1 cellular context compared by ENCODE assay signal in the genomic region with DNA sequence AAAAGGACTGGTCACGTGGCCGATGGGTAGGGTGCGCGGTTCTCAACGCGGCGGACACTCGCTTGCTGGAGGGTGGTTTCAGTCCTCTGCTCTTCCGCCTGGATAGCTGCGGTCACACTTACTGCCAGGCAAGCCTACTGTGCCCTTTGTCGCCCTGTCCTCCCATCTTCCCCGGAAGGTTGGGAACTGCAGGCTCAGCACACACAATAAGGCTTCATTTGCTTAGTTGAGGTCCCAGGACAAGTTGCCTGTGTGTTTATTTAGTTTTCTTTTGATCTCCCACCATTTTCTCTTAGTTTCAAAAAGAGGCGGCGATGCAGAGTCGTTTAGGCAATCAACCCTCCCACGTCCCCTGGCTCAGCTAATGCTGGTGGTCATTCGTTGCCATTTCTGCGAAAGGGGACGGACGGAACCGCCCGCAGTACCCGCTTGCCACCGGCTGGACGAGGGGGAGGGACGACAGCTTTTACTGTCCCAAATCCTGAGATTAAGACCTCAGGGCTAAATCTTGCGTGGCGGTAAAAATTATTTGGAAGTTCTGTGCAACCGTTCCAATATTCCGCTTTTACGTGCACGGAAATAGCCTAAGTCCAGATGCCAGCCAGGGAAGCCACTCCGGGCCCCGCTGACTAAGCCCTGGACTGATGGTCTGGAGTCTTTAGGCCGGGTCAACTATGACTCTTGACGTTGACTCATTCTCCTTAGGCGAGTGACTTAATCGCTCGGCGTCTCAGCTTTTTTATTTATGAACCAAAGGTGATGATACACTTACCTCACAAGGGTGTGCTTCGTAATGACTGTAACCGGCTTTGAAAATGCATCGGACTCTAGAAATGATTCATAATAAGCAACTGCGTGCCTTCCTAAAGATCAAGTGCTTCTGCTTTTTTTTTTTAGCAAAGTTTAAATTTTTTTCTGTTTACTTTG.
A peak's percentile ranks its signal among the peaks of the same experiment; 100 is the strongest.
TF ChIP-seq lines count a peak whose summit lies in the region.

No MANE protein-coding gene starts in this region.

TF ChIP-seq in HepG2, 621 proteins besides CTCF, POLR2A, EP300 and RAD21 (continued from another document and continues in another):
- TF ChIP-seq, protein P1, sequence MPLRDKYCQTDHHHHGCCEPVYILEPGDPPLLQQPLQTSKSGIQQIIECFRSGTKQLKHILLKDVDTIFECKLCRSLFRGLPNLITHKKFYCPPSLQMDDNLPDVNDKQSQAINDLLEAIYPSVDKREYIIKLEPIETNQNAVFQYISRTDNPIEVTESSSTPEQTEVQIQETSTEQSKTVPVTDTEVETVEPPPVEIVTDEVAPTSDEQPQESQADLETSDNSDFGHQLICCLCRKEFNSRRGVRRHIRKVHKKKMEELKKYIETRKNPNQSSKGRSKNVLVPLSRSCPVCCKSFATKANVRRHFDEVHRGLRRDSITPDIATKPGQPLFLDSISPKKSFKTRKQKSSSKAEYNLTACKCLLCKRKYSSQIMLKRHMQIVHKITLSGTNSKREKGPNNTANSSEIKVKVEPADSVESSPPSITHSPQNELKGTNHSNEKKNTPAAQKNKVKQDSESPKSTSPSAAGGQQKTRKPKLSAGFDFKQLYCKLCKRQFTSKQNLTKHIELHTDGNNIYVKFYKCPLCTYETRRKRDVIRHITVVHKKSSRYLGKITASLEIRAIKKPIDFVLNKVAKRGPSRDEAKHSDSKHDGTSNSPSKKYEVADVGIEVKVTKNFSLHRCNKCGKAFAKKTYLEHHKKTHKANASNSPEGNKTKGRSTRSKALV (CRISPR knock-in tag; IDR thresholded peaks at IDR 0.05), result peak; percentile 67; the same call in 1 of the 2 replicates
- TF ChIP-seq MED1 (CRISPR knock-in tag; IDR thresholded peaks at IDR 0.05), result 0 out of 2 replicates have a peak, but pooled peaks have one; percentile 7
- peak; percentile 73 for TF ChIP-seq ZNF781 (CRISPR knock-in tag; IDR thresholded peaks at IDR 0.05; ENCODE audit: borderline replicate concordance, not compliant biosample characterization)
- TF ChIP-seq IKZF4 (CRISPR knock-in tag; IDR thresholded peaks at IDR 0.05; ENCODE audit: borderline replicate concordance, low read depth, not compliant biosample characterization), result peak; percentile 42
- 0 out of 2 replicates have a peak, but pooled peaks have one; percentile 19 for TF ChIP-seq ZFP82 (CRISPR knock-in tag; IDR thresholded peaks at IDR 0.05; ENCODE audit: borderline replicate concordance)
- TF ChIP-seq, protein P2, sequence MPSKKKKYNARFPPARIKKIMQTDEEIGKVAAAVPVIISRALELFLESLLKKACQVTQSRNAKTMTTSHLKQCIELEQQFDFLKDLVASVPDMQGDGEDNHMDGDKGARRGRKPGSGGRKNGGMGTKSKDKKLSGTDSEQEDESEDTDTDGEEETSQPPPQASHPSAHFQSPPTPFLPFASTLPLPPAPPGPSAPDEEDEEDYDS (CRISPR knock-in tag; IDR thresholded peaks at IDR 0.05), result peak; percentile 4
- TF ChIP-seq, protein P3, sequence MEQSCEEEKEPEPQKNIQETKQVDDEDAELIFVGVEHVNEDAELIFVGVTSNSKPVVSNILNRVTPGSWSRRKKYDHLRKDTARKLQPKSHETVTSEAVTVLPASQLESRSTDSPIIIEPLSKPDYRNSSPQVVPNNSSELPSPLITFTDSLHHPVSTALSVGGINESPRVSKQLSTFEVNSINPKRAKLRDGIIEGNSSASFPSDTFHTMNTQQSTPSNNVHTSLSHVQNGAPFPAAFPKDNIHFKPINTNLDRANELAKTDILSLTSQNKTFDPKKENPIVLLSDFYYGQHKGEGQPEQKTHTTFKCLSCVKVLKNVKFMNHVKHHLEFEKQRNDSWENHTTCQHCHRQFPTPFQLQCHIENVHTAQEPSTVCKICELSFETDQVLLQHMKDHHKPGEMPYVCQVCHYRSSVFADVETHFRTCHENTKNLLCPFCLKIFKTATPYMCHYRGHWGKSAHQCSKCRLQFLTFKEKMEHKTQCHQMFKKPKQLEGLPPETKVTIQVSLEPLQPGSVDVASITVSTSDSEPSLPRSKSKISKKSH (CRISPR knock-in tag; IDR thresholded peaks at IDR 0.05; ENCODE audit: borderline replicate concordance), result peak; percentile 30; the same call in 1 of the 2 replicates
- TF ChIP-seq, protein P4, sequence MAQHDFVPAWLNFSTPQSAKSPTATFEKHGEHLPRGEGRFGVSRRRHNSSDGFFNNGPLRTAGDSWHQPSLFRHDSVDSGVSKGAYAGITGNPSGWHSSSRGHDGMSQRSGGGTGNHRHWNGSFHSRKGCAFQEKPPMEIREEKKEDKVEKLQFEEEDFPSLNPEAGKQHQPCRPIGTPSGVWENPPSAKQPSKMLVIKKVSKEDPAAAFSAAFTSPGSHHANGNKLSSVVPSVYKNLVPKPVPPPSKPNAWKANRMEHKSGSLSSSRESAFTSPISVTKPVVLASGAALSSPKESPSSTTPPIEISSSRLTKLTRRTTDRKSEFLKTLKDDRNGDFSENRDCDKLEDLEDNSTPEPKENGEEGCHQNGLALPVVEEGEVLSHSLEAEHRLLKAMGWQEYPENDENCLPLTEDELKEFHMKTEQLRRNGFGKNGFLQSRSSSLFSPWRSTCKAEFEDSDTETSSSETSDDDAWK (CRISPR knock-in tag; IDR thresholded peaks at IDR 0.05), result no peak
- TF ChIP-seq, protein P5, sequence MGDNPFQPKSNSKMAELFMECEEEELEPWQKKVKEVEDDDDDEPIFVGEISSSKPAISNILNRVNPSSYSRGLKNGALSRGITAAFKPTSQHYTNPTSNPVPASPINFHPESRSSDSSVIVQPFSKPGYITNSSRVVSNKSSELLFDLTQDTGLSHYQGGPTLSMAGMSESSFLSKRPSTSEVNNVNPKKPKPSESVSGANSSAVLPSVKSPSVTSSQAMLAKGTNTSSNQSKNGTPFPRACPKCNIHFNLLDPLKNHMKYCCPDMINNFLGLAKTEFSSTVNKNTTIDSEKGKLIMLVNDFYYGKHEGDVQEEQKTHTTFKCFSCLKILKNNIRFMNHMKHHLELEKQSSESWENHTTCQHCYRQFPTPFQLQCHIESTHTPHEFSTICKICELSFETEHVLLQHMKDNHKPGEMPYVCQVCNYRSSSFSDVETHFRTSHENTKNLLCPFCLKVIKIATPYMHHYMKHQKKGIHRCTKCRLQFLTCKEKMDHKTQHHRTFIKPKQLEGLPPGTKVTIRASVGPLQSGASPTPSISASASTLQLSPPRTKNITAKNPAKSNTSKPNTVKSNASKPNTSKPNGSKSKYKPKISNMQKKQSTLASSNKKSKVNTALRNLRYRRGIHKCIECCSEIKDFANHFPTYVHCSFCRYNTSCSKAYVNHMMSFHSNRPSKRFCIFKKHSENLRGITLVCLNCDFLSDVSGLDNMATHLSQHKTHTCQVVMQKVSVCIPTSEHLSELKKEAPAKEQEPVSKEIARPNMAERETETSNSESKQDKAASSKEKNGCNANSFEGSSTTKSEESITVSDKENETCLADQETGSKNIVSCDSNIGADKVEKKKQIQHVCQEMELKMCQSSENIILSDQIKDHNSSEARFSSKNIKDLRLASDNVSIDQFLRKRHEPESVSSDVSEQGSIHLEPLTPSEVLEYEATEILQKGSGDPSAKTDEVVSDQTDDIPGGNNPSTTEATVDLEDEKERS (CRISPR knock-in tag; IDR thresholded peaks at IDR 0.05), result 0 out of 2 replicates have a peak, but pooled peaks have one; percentile 28
- peak; percentile 61; the same call in 1 of the 2 replicates for TF ChIP-seq PRMT3 (CRISPR knock-in tag; IDR thresholded peaks at IDR 0.05; ENCODE audit: borderline replicate concordance, low read depth)
- TF ChIP-seq SAP130 (CRISPR knock-in tag; IDR thresholded peaks at IDR 0.05; ENCODE audit: low read depth), result peak; percentile 29
- TF ChIP-seq, protein P6, sequence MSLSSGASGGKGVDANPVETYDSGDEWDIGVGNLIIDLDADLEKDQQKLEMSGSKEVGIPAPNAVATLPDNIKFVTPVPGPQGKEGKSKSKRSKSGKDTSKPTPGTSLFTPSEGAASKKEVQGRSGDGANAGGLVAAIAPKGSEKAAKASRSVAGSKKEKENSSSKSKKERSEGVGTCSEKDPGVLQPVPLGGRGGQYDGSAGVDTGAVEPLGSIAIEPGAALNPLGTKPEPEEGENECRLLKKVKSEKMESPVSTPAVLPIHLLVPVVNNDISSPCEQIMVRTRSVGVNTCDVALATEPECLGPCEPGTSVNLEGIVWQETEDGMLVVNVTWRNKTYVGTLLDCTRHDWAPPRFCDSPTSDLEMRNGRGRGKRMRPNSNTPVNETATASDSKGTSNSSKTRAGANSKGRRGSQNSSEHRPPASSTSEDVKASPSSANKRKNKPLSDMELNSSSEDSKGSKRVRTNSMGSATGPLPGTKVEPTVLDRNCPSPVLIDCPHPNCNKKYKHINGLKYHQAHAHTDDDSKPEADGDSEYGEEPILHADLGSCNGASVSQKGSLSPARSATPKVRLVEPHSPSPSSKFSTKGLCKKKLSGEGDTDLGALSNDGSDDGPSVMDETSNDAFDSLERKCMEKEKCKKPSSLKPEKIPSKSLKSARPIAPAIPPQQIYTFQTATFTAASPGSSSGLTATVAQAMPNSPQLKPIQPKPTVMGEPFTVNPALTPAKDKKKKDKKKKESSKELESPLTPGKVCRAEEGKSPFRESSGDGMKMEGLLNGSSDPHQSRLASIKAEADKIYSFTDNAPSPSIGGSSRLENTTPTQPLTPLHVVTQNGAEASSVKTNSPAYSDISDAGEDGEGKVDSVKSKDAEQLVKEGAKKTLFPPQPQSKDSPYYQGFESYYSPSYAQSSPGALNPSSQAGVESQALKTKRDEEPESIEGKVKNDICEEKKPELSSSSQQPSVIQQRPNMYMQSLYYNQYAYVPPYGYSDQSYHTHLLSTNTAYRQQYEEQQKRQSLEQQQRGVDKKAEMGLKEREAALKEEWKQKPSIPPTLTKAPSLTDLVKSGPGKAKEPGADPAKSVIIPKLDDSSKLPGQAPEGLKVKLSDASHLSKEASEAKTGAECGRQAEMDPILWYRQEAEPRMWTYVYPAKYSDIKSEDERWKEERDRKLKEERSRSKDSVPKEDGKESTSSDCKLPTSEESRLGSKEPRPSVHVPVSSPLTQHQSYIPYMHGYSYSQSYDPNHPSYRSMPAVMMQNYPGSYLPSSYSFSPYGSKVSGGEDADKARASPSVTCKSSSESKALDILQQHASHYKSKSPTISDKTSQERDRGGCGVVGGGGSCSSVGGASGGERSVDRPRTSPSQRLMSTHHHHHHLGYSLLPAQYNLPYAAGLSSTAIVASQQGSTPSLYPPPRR (CRISPR knock-in tag; IDR thresholded peaks at IDR 0.05; ENCODE audit: borderline replicate concordance), result 0 out of 2 replicates have a peak, but pooled peaks have one; percentile 25
- TF ChIP-seq KMT2B (CRISPR knock-in tag; IDR thresholded peaks at IDR 0.05), result peak; percentile 8; the same call in 1 of the 2 replicates
- TF ChIP-seq ZNF543 (CRISPR knock-in tag; IDR thresholded peaks at IDR 0.05), result 0 out of 2 replicates have a peak, but pooled peaks have one; percentile 28
- TF ChIP-seq NCOR1 (IDR thresholded peaks at IDR 0.05; ENCODE audit: borderline replicate concordance, low read length), result no peak
- peak; percentile 61 for TF ChIP-seq HNRNPLL (IDR thresholded peaks at IDR 0.05; ENCODE audit: low read depth, low read length, poor library complexity, severe bottlenecking)
- TF ChIP-seq, protein P7, sequence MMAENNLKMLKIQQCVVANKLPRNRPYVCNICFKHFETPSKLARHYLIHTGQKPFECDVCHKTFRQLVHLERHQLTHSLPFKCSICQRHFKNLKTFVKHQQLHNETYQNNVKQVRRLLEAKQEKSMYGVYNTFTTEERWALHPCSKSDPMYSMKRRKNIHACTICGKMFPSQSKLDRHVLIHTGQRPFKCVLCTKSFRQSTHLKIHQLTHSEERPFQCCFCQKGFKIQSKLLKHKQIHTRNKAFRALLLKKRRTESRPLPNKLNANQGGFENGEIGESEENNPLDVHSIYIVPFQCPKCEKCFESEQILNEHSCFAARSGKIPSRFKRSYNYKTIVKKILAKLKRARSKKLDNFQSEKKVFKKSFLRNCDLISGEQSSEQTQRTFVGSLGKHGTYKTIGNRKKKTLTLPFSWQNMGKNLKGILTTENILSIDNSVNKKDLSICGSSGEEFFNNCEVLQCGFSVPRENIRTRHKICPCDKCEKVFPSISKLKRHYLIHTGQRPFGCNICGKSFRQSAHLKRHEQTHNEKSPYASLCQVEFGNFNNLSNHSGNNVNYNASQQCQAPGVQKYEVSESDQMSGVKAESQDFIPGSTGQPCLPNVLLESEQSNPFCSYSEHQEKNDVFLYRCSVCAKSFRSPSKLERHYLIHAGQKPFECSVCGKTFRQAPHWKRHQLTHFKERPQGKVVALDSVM (CRISPR knock-in tag; IDR thresholded peaks at IDR 0.05), result no peak
- peak; percentile 65; the same call in 1 of the 2 replicates for TF ChIP-seq ZNF761 (CRISPR knock-in tag; conservative IDR thresholded peaks at IDR 0.05)
- TF ChIP-seq GATAD2A (CRISPR knock-in tag; IDR thresholded peaks at IDR 0.05), result peak; percentile 46; the same call in 1 of the 2 replicates
- no peak for TF ChIP-seq ZFAT (CRISPR knock-in tag; conservative IDR thresholded peaks at IDR 0.05)
- TF ChIP-seq, protein P8, sequence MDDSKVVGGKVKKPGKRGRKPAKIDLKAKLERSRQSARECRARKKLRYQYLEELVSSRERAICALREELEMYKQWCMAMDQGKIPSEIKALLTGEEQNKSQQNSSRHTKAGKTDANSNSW (CRISPR knock-in tag; IDR thresholded peaks at IDR 0.05; ENCODE audit: borderline replicate concordance), result no peak
- TF ChIP-seq ZNF143 (CRISPR knock-in tag; IDR thresholded peaks at IDR 0.05), result peak; percentile 76
- no peak for TF ChIP-seq ADNP (CRISPR knock-in tag; IDR thresholded peaks at IDR 0.05)
- peak; percentile 56; the same call in 1 of the 2 replicates for TF ChIP-seq ELF4 (CRISPR knock-in tag; IDR thresholded peaks at IDR 0.05; ENCODE audit: borderline replicate concordance)
- TF ChIP-seq, protein P9, sequence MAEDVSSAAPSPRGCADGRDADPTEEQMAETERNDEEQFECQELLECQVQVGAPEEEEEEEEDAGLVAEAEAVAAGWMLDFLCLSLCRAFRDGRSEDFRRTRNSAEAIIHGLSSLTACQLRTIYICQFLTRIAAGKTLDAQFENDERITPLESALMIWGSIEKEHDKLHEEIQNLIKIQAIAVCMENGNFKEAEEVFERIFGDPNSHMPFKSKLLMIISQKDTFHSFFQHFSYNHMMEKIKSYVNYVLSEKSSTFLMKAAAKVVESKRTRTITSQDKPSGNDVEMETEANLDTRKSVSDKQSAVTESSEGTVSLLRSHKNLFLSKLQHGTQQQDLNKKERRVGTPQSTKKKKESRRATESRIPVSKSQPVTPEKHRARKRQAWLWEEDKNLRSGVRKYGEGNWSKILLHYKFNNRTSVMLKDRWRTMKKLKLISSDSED (CRISPR knock-in tag; IDR thresholded peaks at IDR 0.05), result no peak
- TF ChIP-seq, protein P10, sequence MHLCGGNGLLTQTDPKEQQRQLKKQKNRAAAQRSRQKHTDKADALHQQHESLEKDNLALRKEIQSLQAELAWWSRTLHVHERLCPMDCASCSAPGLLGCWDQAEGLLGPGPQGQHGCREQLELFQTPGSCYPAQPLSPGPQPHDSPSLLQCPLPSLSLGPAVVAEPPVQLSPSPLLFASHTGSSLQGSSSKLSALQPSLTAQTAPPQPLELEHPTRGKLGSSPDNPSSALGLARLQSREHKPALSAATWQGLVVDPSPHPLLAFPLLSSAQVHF (CRISPR knock-in tag; IDR thresholded peaks at IDR 0.05), result no peak
- TF ChIP-seq ZNF501 (CRISPR knock-in tag; IDR thresholded peaks at IDR 0.05), result peak; percentile 60
- TF ChIP-seq DMAP1 (CRISPR knock-in tag; IDR thresholded peaks at IDR 0.05), result peak; percentile 35; the same call in 1 of the 2 replicates
- no peak for TF ChIP-seq ZNF550 (CRISPR knock-in tag; IDR thresholded peaks at IDR 0.05; ENCODE audit: borderline replicate concordance)
- TF ChIP-seq, protein P11, sequence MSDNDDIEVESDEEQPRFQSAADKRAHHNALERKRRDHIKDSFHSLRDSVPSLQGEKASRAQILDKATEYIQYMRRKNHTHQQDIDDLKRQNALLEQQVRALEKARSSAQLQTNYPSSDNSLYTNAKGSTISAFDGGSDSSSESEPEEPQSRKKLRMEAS (IDR thresholded peaks at IDR 0.05), result peak; percentile 43
- TF ChIP-seq, protein P12, sequence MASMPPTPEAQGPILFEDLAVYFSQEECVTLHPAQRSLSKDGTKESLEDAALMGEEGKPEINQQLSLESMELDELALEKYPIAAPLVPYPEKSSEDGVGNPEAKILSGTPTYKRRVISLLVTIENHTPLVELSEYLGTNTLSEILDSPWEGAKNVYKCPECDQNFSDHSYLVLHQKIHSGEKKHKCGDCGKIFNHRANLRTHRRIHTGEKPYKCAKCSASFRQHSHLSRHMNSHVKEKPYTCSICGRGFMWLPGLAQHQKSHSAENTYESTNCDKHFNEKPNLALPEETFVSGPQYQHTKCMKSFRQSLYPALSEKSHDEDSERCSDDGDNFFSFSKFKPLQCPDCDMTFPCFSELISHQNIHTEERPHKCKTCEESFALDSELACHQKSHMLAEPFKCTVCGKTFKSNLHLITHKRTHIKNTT (CRISPR knock-in tag; IDR thresholded peaks at IDR 0.05), result no peak
